Comparison of ENCODE assay signal across 7 cellular contexts in genomic region chr4:25211721-25212120, GRCh38.
"Had no signal": no experiment of that assay in that cellular context is flagged by ENCODE, and none has a peak within 500 bp of the region (broad histone marks: within the 10 kb centered on the region; RNA-seq: fewer than 3 reads in every experiment).

No MANE protein-coding gene starts in this region.

- DNase-seq: IMR-90, KBM-7, KG1 had no signal

- H3K9ac ChIP-seq: KMS-11 had no signal

- H3K4me3 ChIP-seq: K562 had no signal

- H3K27me3 Mint-ChIP-seq: IgD-negative memory B cell had no signal

- H3K27ac ChIP-seq: HL-60, KMS-11 had no signal

- H3K36me3 Mint-ChIP-seq: IgD-negative memory B cell had no signal

- H3K27ac Mint-ChIP-seq: IgD-negative memory B cell had no signal

- H3K4me3 Mint-ChIP-seq: IgD-negative memory B cell had no signal
